1 cellular context compared by ENCODE assay signal in genomic region chr2:43176449-43176848, GRCh38.
TF ChIP-seq lines count a peak whose summit lies in the region.

No MANE protein-coding gene starts in this region.

TF ChIP-seq in H1, 55 proteins besides CTCF, POLR2A, EP300 and RAD21:
- TF ChIP-seq SRF (IDR thresholded peaks at IDR 0.05; ENCODE audit: low read depth, low read length) (no peak), SIN3A (conservative IDR thresholded peaks at IDR 0.05 in 1 of 2, IDR thresholded peaks at IDR 0.05 in 1 of 2; ENCODE audit: low read depth in 1 of 2, low read length in 2 of 2) (no peak), BCL11A (IDR thresholded peaks at IDR 0.05; ENCODE audit: low read depth in 2 of 2, low read length in 2 of 2) (no peak), SP2 (IDR thresholded peaks at IDR 0.05; ENCODE audit: low read length) (no peak), HDAC2 (IDR thresholded peaks at IDR 0.05; ENCODE audit: borderline replicate concordance in 1 of 2, low read depth in 2 of 2, low read length in 2 of 2) (no peak), POLR2AphosphoS5 (IDR thresholded peaks at IDR 0.05; ENCODE audit: low read depth, low read length) (no peak), RFX5 (IDR thresholded peaks at IDR 0.05; ENCODE audit: borderline replicate concordance, low read depth, low read length) (no peak), CBX5 (IDR thresholded peaks at IDR 0.05; ENCODE audit: low read depth, low read length) (no peak), BRCA1 (IDR thresholded peaks at IDR 0.05; ENCODE audit: low read depth, low read length) (no peak), YY1 (IDR thresholded peaks at IDR 0.05; ENCODE audit: low read depth, low read length) (no peak), SP1 (IDR thresholded peaks at IDR 0.05; ENCODE audit: low read depth, low read length) (no peak)
